Comparison of ENCODE assay signal across 33 cellular contexts in genomic region chr5:155368490-155368889, GRCh38.
"Had no signal": no experiment of that assay in that cellular context is flagged by ENCODE, and none has a peak within 500 bp of the region (broad histone marks: within the 10 kb centered on the region; RNA-seq: fewer than 3 reads in every experiment).

No MANE protein-coding gene starts in this region.

- H3K27ac Mint-ChIP-seq: activated CD4-positive, alpha-beta memory T cell treated with anti-CD3 and anti-CD28 coated beads for 36 hours; activated CD4-positive, alpha-beta T cell treated with anti-CD3 and anti-CD28 coated beads for 36 hours; activated CD4-positive, alpha-beta T cell treated with anti-CD3 and anti-CD28 coated beads, Interleukin-2, amount 10 ng/mL, durations not matched to agents 24 days and 14 days; activated CD8-positive, alpha-beta memory T cell treated with anti-CD3 and anti-CD28 coated beads, Interleukin-2, amount 10 ng/mL, durations not matched to agents 7 days and 5 days; activated CD8-positive, alpha-beta T cell treated with anti-CD3 and anti-CD28 coated beads, Interleukin-2, amount 10 ng/mL, durations not matched to agents 7 days and 5 days; activated naive CD4-positive, alpha-beta T cell treated with anti-CD3 and anti-CD28 coated beads for 36 hours; activated naive CD4-positive, alpha-beta T cell treated with anti-CD3 and anti-CD28 coated beads, Interleukin-2, amount 50 U/mL, for 24 hours; activated naive CD8-positive, alpha-beta T cell treated with anti-CD3 and anti-CD28 coated beads for 36 hours; activated naive CD8-positive, alpha-beta T cell treated with anti-CD3 and anti-CD28 coated beads, Interleukin-2, amount 50 U/mL, for 24 hours; activated T-helper 1 cell treated with anti-CD3 and anti-CD28 coated beads, Interleukin-12 subunit alpha, Interleukin-12 subunit beta, Interleukin-2, Interleukin-4 antibody, amounts not matched to agents 30 ng/mL and 10 ng/mL and 1 ng/mL, durations not matched to agents 14 hours and 24 hours and 36 hours; activated T-helper 2 cell treated with anti-CD3 and anti-CD28 coated beads, Interferon-gamma antibody, Interleukin-2, Interleukin-4, amounts not matched to agents 10 μg/mL and 5 μg/mL and 100 μg/mL, durations not matched to agents 14 hours and 24 hours and 36 hours had no signal

- H3K4me1 ChIP-seq: adrenal gland, body of pancreas, colonic mucosa, gastrocnemius medialis, heart left ventricle had no signal

- H3K4me1 Mint-ChIP-seq: activated CD4-positive, alpha-beta T cell treated with anti-CD3 and anti-CD28 coated beads for 36 hours; activated CD4-positive, alpha-beta T cell treated with anti-CD3 and anti-CD28 coated beads, Interleukin-2, amount 10 ng/mL, durations not matched to agents 24 days and 14 days; activated CD8-positive, alpha-beta memory T cell treated with anti-CD3 and anti-CD28 coated beads, Interleukin-2, amount 10 ng/mL, durations not matched to agents 7 days and 5 days; activated naive CD4-positive, alpha-beta T cell treated with anti-CD3 and anti-CD28 coated beads, Interleukin-2, amount 50 U/mL, for 24 hours; activated naive CD8-positive, alpha-beta T cell treated with anti-CD3 and anti-CD28 coated beads for 36 hours; activated naive CD8-positive, alpha-beta T cell treated with anti-CD3 and anti-CD28 coated beads, Interleukin-2, amount 50 U/mL, for 24 hours had no signal

- H3K9me3 ChIP-seq: adrenal gland, colonic mucosa, gastrocnemius medialis had no signal

- H3K4me3 ChIP-seq: adrenal gland, body of pancreas, cardiac muscle cell, colonic mucosa, gastrocnemius medialis, heart left ventricle had no signal

- H3K36me3 Mint-ChIP-seq: activated CD4-positive, alpha-beta memory T cell treated with anti-CD3 and anti-CD28 coated beads for 36 hours; activated CD8-positive, alpha-beta memory T cell treated with anti-CD3 and anti-CD28 coated beads, Interleukin-2, amount 10 ng/mL, durations not matched to agents 7 days and 5 days; activated naive CD4-positive, alpha-beta T cell treated with anti-CD3 and anti-CD28 coated beads, Interleukin-2, amount 50 U/mL, for 24 hours; activated naive CD8-positive, alpha-beta T cell treated with anti-CD3 and anti-CD28 coated beads for 36 hours had no signal

- H3K4me3 Mint-ChIP-seq: activated CD4-positive, alpha-beta memory T cell treated with anti-CD3 and anti-CD28 coated beads for 36 hours; activated CD4-positive, alpha-beta T cell treated with anti-CD3 and anti-CD28 coated beads for 36 hours; activated CD4-positive, alpha-beta T cell treated with anti-CD3 and anti-CD28 coated beads, Interleukin-2, amount 10 ng/mL, durations not matched to agents 24 days and 14 days; activated CD8-positive, alpha-beta memory T cell treated with anti-CD3 and anti-CD28 coated beads, Interleukin-2, amount 10 ng/mL, durations not matched to agents 7 days and 5 days; activated CD8-positive, alpha-beta T cell treated with anti-CD3 and anti-CD28 coated beads, Interleukin-2, amount 10 ng/mL, durations not matched to agents 7 days and 5 days; activated naive CD4-positive, alpha-beta T cell treated with anti-CD3 and anti-CD28 coated beads for 36 hours; activated naive CD4-positive, alpha-beta T cell treated with anti-CD3 and anti-CD28 coated beads, Interleukin-2, amount 50 U/mL, for 24 hours; activated naive CD8-positive, alpha-beta T cell treated with anti-CD3 and anti-CD28 coated beads for 36 hours; activated naive CD8-positive, alpha-beta T cell treated with anti-CD3 and anti-CD28 coated beads, Interleukin-2, amount 50 U/mL, for 24 hours; activated T-helper 1 cell treated with anti-CD3 and anti-CD28 coated beads, Interleukin-12 subunit alpha, Interleukin-12 subunit beta, Interleukin-2, Interleukin-4 antibody, amounts not matched to agents 30 ng/mL and 10 ng/mL and 1 ng/mL, durations not matched to agents 14 hours and 24 hours and 36 hours had no signal

- H3K27me3 Mint-ChIP-seq: activated CD4-positive, alpha-beta memory T cell treated with anti-CD3 and anti-CD28 coated beads for 36 hours; activated CD4-positive, alpha-beta T cell treated with anti-CD3 and anti-CD28 coated beads for 36 hours; activated CD4-positive, alpha-beta T cell treated with anti-CD3 and anti-CD28 coated beads, Interleukin-2, amount 10 ng/mL, durations not matched to agents 24 days and 14 days; activated CD8-positive, alpha-beta memory T cell treated with anti-CD3 and anti-CD28 coated beads, Interleukin-2, amount 10 ng/mL, durations not matched to agents 7 days and 5 days; activated naive CD4-positive, alpha-beta T cell treated with anti-CD3 and anti-CD28 coated beads, Interleukin-2, amount 50 U/mL, for 24 hours; activated naive CD8-positive, alpha-beta T cell treated with anti-CD3 and anti-CD28 coated beads for 36 hours; activated naive CD8-positive, alpha-beta T cell treated with anti-CD3 and anti-CD28 coated beads, Interleukin-2, amount 50 U/mL, for 24 hours had no signal

- H3K27me3 ChIP-seq: adrenal gland, body of pancreas, cardiac muscle cell, colonic mucosa, gastrocnemius medialis, heart left ventricle had no signal

- H3K9me3 Mint-ChIP-seq: activated CD4-positive, alpha-beta T cell treated with anti-CD3 and anti-CD28 coated beads, Interleukin-2, amount 10 ng/mL, durations not matched to agents 24 days and 14 days; activated naive CD8-positive, alpha-beta T cell treated with anti-CD3 and anti-CD28 coated beads for 36 hours; activated T-helper 1 cell treated with anti-CD3 and anti-CD28 coated beads, Interleukin-12 subunit alpha, Interleukin-12 subunit beta, Interleukin-2, Interleukin-4 antibody, amounts not matched to agents 30 ng/mL and 10 ng/mL and 1 ng/mL, durations not matched to agents 14 hours and 24 hours and 36 hours; activated T-helper 2 cell treated with anti-CD3 and anti-CD28 coated beads, Interferon-gamma antibody, Interleukin-2, Interleukin-4, amounts not matched to agents 10 μg/mL and 5 μg/mL and 100 μg/mL, durations not matched to agents 14 hours and 24 hours and 36 hours had no signal

- FAIRE-seq: endometrium, endothelial cell of umbilical vein had no signal

- ATAC-seq: activated CD4-positive, alpha-beta T cell treated with anti-CD3 and anti-CD28 coated beads for 36 hours; activated CD8-positive, alpha-beta memory T cell treated with anti-CD3 and anti-CD28 coated beads, Interleukin-2, amount 10 ng/mL, durations not matched to agents 7 days and 5 days; activated CD8-positive, alpha-beta T cell treated with anti-CD3 and anti-CD28 coated beads, Interleukin-2, amount 10 ng/mL, durations not matched to agents 7 days and 5 days; activated naive CD8-positive, alpha-beta T cell treated with anti-CD3 and anti-CD28 coated beads, Interleukin-2, amount 50 U/mL, for 24 hours; body of pancreas; gastrocnemius medialis; heart left ventricle had no signal

- H3K36me3 ChIP-seq: adrenal gland, cardiac muscle cell, colonic mucosa, gastrocnemius medialis, heart left ventricle had no signal

- DNase-seq: activated CD4-positive, alpha-beta memory T cell treated with anti-CD3 and anti-CD28 coated beads for 36 hours; activated CD4-positive, alpha-beta T cell treated with anti-CD3 and anti-CD28 coated beads for 36 hours; activated CD4-positive, alpha-beta T cell treated with anti-CD3 and anti-CD28 coated beads, Interleukin-2, amount 10 ng/mL, durations not matched to agents 24 days and 14 days; activated CD4-positive, CD25-positive, alpha-beta regulatory T cell; activated CD4-positive, CD25-positive, alpha-beta regulatory T cell treated with anti-CD3 and anti-CD28 coated beads, Interleukin-2, amount 50 U/mL, for 72 hours; activated CD8-positive, alpha-beta memory T cell treated with anti-CD3 and anti-CD28 coated beads, Interleukin-2, amount 10 ng/mL, durations not matched to agents 7 days and 5 days; activated CD8-positive, alpha-beta memory T cell treated with anti-CD3 and anti-CD28 coated beads, Interleukin-2, amount 50 U/mL, for 4 hours; activated CD8-positive, alpha-beta T cell treated with anti-CD3 and anti-CD28 coated beads, Interleukin-2, amount 10 ng/mL, durations not matched to agents 7 days and 5 days; activated effector memory CD4-positive, alpha-beta T cell treated with anti-CD3 and anti-CD28 coated beads, Interleukin-2, amount 50 U/mL, for 16 hours; activated naive CD4-positive, alpha-beta T cell treated with anti-CD3 and anti-CD28 coated beads for 36 hours; activated naive CD8-positive, alpha-beta T cell treated with anti-CD3 and anti-CD28 coated beads for 36 hours; activated naive CD8-positive, alpha-beta T cell treated with anti-CD3 and anti-CD28 coated beads, Interleukin-2, amount 50 U/mL, for 24 hours; activated T-cell treated with anti-CD3 and anti-CD28 coated beads, Interleukin-2, amount 50 U/mL, for 1 hour; activated T-cell treated with anti-CD3 and anti-CD28 coated beads, Interleukin-2, amount 50 U/mL, for 48 hours; adrenal gland; amygdala; aorta; body of pancreas; central memory CD4-positive, alpha-beta T cell; cerebellar nuclear complex; colonic mucosa; effector CD8-positive, alpha-beta T cell; foreskin fibroblast; gastrocnemius medialis; glutamatergic neuron; heart left ventricle; T-helper 2 cell had no signal

- H3K27ac ChIP-seq: adrenal gland, body of pancreas, cardiac muscle cell, colonic mucosa, gastrocnemius medialis, heart left ventricle had no signal
